ENCODE assay signal across 8 cellular contexts in genomic region chr12:49263400-49263763, GRCh38. TPM values are rescaled to one million over a fixed set of nuclear protein-coding genes. Genes with fewer than 3 reads are reported as not detected.
A peak's percentile ranks its signal among the peaks of the same experiment; 100 is the strongest.
DNase-seq lines count a peak whose midpoint lies in the region; ATAC-seq and TF ChIP-seq lines count a peak whose summit lies in the region.
"Had no signal": no experiment of that assay in that cellular context is flagged by ENCODE, and none has a peak within 500 bp of the region (broad histone marks: within the 10 kb centered on the region; RNA-seq: fewer than 3 reads in every experiment).

No MANE protein-coding gene starts in this region.

- peak overlapping the region; percentile 71 for H3K4me2 ChIP-seq in DND-41 (ENCODE audit: insufficient read depth, low read length)
- H3K4me2 ChIP-seq in Karpas-422 (ENCODE audit: low read depth, low read length, poor library complexity, severe bottlenecking) = peak overlapping the region; percentile 81
- H3K4me2 ChIP-seq in neural progenitor cell = peak overlapping the region; percentile 83

- H3K27ac Mint-ChIP-seq in neural progenitor cell = no peak overlapping the region

- peaks cover 19% of the 10 kb centered on the region for H4K20me1 ChIP-seq in DND-41 (ENCODE audit: insufficient read depth, low read length)
- H4K20me1 ChIP-seq in Karpas-422 (ENCODE audit: insufficient read depth, low read depth, low read length) = peaks cover 17% of the 10 kb centered on the region
- peaks cover 17% of the 10 kb centered on the region for H4K20me1 ChIP-seq in neural progenitor cell (ENCODE audit: low read depth)

- peaks cover 43% of the 10 kb centered on the region for H3K79me2 ChIP-seq in DND-41 (ENCODE audit: insufficient read depth, low read length)
- H3K79me2 ChIP-seq in Karpas-422 (ENCODE audit: low read length) = peaks cover 32% of the 10 kb centered on the region
- H3K79me2 ChIP-seq in neural progenitor cell (ENCODE audit: low read depth) = peaks cover 59% of the 10 kb centered on the region

- in situ Hi-C loops in astrocyte of the spinal cord (cut with HindIII; ENCODE audit: low sequenced_read_pairs) = no loop called here

- H3K27ac ChIP-seq in DND-41 (ENCODE audit: low read length) = no peak overlapping the region; the same call in 1 of the 2 replicates
- no peak overlapping the region for H3K27ac ChIP-seq in Karpas-422 (ENCODE audit: low read length)
- no peak overlapping the region for H3K27ac ChIP-seq in neural progenitor cell

- ATAC-seq in DND-41 (ENCODE audit: insufficient read depth, low read depth) (no peak), HG03039 (IDR thresholded peaks at IDR 0.05; ENCODE audit: unreplicated experiment) (no peak)

- TF ChIP-seq CTCF in DND-41 (IDR thresholded peaks at IDR 0.05; ENCODE audit: borderline replicate concordance, extremely low read depth, low read length, poor library complexity, severe bottlenecking) = no peak
- TF ChIP-seq CTCF in astrocyte of the spinal cord (IDR thresholded peaks at IDR 0.05; ENCODE audit: low read depth, low read length) = no peak
- TF ChIP-seq CTCF in neural progenitor cell (IDR thresholded peaks at IDR 0.05) = no peak

- H3K4me1 ChIP-seq in DND-41 (ENCODE audit: insufficient read depth, low read length) (peaks cover 39% of the 10 kb centered on the region), Karpas-422 (ENCODE audit: low read length) (peaks cover 26% of the 10 kb centered on the region), neural progenitor cell (peaks cover 26% of the 10 kb centered on the region)

- peak overlapping the region; percentile 85 for H3K4me3 Mint-ChIP-seq in neural progenitor cell

- H3K27me3 Mint-ChIP-seq in neural progenitor cell (ENCODE audit: insufficient read depth, low read depth) = no peaks in the 10 kb centered on the region

- peak overlapping the region; percentile 97 for H3K9ac ChIP-seq in DND-41 (ENCODE audit: low read depth, low read length)
- H3K9ac ChIP-seq in Karpas-422 (ENCODE audit: low read length) = no peak overlapping the region
- no peak overlapping the region for H3K9ac ChIP-seq in neural progenitor cell

- H2AFZ ChIP-seq in DND-41 (ENCODE audit: low read depth, low read length) (no peak overlapping the region), Karpas-422 (ENCODE audit: low read length) (no peak overlapping the region), neural progenitor cell (replicated peaks) (no peak overlapping the region)

- H3K36me3 ChIP-seq in DND-41 (ENCODE audit: insufficient read depth, low read length) (peaks cover 26% of the 10 kb centered on the region), Karpas-422 (ENCODE audit: insufficient read depth, low read length) (peaks cover 15% of the 10 kb centered on the region; the same call in 1 of the 2 replicates), neural progenitor cell (no peaks in the 10 kb centered on the region)

- H3K9me3 Mint-ChIP-seq in neural progenitor cell = no peaks in the 10 kb centered on the region

- H3K27me3 ChIP-seq in DND-41 (ENCODE audit: insufficient read depth, low read length, poor library complexity) = no peaks in the 10 kb centered on the region
- H3K27me3 ChIP-seq in Karpas-422 (ENCODE audit: low read length) = no peaks in the 10 kb centered on the region
- no peaks in the 10 kb centered on the region for H3K27me3 ChIP-seq in neural progenitor cell

- DNase-seq in DND-41 (no peak), Karpas-422 (no peak), astrocyte of the spinal cord (ENCODE audit: low read depth, low spot score) (no peak), neural progenitor cell (ENCODE audit: low spot score) (no peak), NCI-H524 (lab: John Stamatoyannopoulos, UW) (no peak), superior temporal gyrus (ENCODE audit: extremely low spot score) (no peak)

- no peaks in the 10 kb centered on the region for H3K9me3 ChIP-seq in DND-41 (ENCODE audit: insufficient read depth, low read length, severe bottlenecking)
- H3K9me3 ChIP-seq in Karpas-422 (ENCODE audit: low read length) = no peaks in the 10 kb centered on the region
- H3K9me3 ChIP-seq in neural progenitor cell (ENCODE audit: low read depth) = no peaks in the 10 kb centered on the region

- H3K4me1 Mint-ChIP-seq in neural progenitor cell = peaks cover 24% of the 10 kb centered on the region

- H3K4me3 ChIP-seq in DND-41 (ENCODE audit: low read depth in 1 of 2, low read length in 2 of 2) (peak overlapping the region in 1 of 2 experiments; percentile 67; a peak in 2 of 4 replicates), Karpas-422 (ENCODE audit: low read length) (peak overlapping the region; percentile 95; the same call in 1 of the 2 replicates), astrocyte of the spinal cord (ENCODE audit: low read depth, low read length) (peak overlapping the region; percentile 88), neural progenitor cell (peak overlapping the region; percentile 65)

- peaks cover 6% of the 10 kb centered on the region for H3K36me3 Mint-ChIP-seq in neural progenitor cell

- peaks cover 63% of the 10 kb centered on the region for H3F3A ChIP-seq in neural progenitor cell (ENCODE audit: low read depth)

- no peaks in the 10 kb centered on the region for H3K9me2 ChIP-seq in Karpas-422 (replicated peaks; ENCODE audit: insufficient read depth, low read length)

RNA-seq across cellular contexts. Expression of gene TUBA1C, which starts 1.5 kb away (rescaled TPM):
- 90.0 and 132 TPM in 2 replicates for total RNA-seq in Karpas-422 (2014; rRNA removed; shearing (Covaris generic); ENCODE audit: low replicate concordance)
- 402 and 655 TPM in 2 replicates for total RNA-seq in neural progenitor cell (ENCODE audit: low replicate concordance)

RNA-seq across cellular contexts. Expression of gene PRPH, which starts 31.6 kb away (rescaled TPM):
- total RNA-seq in Karpas-422 (2014; rRNA removed; shearing (Covaris generic); ENCODE audit: low replicate concordance) = 0.52 TPM in 1 of 2 replicates, not detected in the other
- total RNA-seq in neural progenitor cell (ENCODE audit: low replicate concordance) = 0.74 TPM in 1 of 2 replicates, not detected in the other
- total RNA-seq: dermis microvascular lymphatic vessel endothelial cell had no signal

RNA-seq across cellular contexts. Expression of gene TROAP, which starts 59.7 kb away (rescaled TPM):
- 20.2 and 58.2 TPM in 2 replicates for total RNA-seq in Karpas-422 (2014; rRNA removed; shearing (Covaris generic); ENCODE audit: low replicate concordance)
- 40.0 and 66.4 TPM in 2 replicates for total RNA-seq in neural progenitor cell (ENCODE audit: low replicate concordance)
